1 cellular context compared by ENCODE assay signal in the genomic region with DNA sequence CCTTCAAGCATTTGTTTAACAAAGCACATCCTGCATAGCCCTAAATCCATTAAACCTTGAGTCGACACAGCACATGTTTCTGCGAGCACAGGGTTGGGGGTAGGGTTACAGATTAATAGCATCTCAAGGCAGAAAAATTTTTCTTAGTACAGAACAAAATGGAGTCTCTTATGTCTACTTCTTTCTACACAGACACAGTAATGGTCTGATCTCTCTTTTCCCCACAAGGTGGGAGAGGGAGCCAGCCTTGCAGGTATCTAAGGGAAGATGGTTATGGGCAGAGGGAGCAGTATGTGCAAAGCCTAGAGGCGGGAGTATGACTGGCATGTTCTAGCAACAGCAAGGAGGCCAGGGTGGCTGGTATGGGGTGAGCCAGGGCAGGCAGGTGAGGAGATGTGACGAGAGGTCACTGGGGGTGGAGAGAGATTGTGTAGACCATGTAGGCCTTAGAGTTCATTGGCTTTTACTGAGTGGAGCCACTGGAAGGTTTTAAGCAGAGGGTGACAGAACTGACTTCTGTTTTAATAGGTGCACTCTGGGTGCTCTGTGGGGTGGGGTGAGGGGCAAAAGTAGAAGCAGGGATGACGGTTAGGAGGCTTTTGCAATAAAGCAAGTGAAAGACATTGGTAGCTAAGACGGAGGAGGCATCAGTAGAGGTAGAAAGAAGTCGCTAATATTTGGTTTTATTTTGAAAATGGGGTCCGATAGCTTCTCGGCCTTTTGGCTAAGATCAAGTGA.
TF ChIP-seq lines count a peak whose summit lies in the region.

No MANE protein-coding gene starts in this region.

TF ChIP-seq in GM23338, 12 proteins besides CTCF, POLR2A, EP300 and RAD21 (continued from another document):
- TF ChIP-seq, protein P1, sequence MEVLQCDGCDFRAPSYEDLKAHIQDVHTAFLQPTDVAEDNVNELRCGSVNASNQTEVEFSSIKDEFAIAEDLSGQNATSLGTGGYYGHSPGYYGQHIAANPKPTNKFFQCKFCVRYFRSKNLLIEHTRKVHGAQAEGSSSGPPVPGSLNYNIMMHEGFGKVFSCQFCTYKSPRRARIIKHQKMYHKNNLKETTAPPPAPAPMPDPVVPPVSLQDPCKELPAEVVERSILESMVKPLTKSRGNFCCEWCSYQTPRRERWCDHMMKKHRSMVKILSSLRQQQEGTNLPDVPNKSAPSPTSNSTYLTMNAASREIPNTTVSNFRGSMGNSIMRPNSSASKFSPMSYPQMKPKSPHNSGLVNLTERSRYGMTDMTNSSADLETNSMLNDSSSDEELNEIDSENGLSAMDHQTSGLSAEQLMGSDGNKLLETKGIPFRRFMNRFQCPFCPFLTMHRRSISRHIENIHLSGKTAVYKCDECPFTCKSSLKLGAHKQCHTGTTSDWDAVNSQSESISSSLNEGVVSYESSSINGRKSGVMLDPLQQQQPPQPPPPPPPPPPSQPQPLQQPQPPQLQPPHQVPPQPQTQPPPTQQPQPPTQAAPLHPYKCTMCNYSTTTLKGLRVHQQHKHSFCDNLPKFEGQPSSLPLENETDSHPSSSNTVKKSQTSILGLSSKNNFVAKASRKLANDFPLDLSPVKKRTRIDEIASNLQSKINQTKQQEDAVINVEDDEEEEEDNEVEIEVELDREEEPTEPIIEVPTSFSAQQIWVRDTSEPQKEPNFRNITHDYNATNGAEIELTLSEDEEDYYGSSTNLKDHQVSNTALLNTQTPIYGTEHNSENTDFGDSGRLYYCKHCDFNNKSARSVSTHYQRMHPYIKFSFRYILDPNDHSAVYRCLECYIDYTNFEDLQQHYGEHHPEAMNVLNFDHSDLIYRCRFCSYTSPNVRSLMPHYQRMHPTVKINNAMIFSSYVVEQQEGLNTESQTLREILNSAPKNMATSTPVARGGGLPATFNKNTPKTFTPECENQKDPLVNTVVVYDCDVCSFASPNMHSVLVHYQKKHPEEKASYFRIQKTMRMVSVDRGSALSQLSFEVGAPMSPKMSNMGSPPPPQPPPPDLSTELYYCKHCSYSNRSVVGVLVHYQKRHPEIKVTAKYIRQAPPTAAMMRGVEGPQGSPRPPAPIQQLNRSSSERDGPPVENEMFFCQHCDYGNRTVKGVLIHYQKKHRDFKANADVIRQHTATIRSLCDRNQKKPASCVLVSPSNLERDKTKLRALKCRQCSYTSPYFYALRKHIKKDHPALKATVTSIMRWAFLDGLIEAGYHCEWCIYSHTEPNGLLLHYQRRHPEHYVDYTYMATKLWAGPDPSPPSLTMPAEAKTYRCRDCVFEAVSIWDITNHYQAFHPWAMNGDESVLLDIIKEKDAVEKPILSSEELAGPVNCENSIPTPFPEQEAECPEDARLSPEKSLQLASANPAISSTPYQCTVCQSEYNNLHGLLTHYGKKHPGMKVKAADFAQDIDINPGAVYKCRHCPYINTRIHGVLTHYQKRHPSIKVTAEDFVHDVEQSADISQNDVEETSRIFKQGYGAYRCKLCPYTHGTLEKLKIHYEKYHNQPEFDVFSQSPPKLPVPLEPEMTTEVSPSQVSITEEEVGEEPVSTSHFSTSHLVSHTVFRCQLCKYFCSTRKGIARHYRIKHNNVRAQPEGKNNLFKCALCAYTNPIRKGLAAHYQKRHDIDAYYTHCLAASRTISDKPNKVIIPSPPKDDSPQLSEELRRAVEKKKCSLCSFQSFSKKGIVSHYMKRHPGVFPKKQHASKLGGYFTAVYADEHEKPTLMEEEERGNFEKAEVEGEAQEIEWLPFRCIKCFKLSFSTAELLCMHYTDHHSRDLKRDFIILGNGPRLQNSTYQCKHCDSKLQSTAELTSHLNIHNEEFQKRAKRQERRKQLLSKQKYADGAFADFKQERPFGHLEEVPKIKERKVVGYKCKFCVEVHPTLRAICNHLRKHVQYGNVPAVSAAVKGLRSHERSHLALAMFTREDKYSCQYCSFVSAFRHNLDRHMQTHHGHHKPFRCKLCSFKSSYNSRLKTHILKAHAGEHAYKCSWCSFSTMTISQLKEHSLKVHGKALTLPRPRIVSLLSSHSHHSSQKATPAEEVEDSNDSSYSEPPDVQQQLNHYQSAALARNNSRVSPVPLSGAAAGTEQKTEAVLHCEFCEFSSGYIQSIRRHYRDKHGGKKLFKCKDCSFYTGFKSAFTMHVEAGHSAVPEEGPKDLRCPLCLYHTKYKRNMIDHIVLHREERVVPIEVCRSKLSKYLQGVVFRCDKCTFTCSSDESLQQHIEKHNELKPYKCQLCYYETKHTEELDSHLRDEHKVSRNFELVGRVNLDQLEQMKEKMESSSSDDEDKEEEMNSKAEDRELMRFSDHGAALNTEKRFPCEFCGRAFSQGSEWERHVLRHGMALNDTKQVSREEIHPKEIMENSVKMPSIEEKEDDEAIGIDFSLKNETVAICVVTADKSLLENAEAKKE (CRISPR knock-in tag; IDR thresholded peaks at IDR 0.05), result no peak
- TF ChIP-seq JUNB (IDR thresholded peaks at IDR 0.05; ENCODE audit: unreplicated experiment), result no peak
- no peak for TF ChIP-seq NANOG (IDR thresholded peaks at IDR 0.05; ENCODE audit: borderline replicate concordance)
- no peak for TF ChIP-seq EZH2 (IDR thresholded peaks at IDR 0.05; ENCODE audit: low read depth, unreplicated experiment)
- no peak for TF ChIP-seq EZH2phosphoT487 (IDR thresholded peaks at IDR 0.05; ENCODE audit: unreplicated experiment)
- no peak for TF ChIP-seq STAT1 (IDR thresholded peaks at IDR 0.05; ENCODE audit: unreplicated experiment)
- TF ChIP-seq, protein P2, sequence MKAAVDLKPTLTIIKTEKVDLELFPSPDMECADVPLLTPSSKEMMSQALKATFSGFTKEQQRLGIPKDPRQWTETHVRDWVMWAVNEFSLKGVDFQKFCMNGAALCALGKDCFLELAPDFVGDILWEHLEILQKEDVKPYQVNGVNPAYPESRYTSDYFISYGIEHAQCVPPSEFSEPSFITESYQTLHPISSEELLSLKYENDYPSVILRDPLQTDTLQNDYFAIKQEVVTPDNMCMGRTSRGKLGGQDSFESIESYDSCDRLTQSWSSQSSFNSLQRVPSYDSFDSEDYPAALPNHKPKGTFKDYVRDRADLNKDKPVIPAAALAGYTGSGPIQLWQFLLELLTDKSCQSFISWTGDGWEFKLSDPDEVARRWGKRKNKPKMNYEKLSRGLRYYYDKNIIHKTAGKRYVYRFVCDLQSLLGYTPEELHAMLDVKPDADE (IDR thresholded peaks at IDR 0.05), result no peak
- TF ChIP-seq ZNF114 (CRISPR knock-in tag; IDR thresholded peaks at IDR 0.05), result no peak
TF ChIP-seq in GM23338: peak in this region for 0.
